Comparison of ENCODE assay signal across 8 cellular contexts in the genomic region with DNA sequence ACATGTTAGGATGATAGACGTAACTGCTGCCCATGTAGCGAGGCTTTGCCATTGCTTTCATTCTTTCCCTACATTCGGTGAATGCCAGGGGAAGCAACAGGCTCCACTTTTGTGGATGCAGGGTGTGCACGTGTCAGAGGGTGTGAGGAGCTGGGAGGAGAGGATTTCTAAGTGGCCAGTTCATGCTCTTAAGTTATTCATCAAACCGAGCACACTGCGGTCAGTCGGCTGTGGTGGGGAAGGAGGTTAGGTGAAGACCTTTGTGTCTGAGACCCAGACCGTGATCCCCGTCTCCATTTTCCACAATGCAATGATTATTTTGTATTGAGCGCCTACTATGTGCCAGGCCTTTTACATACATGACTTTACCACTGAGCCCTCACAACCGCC.
A peak's percentile ranks its signal among the peaks of the same experiment; 100 is the strongest.
DNase-seq lines count a peak whose midpoint lies in the region; ATAC-seq and TF ChIP-seq lines count a peak whose summit lies in the region.

No MANE protein-coding gene starts in this region.

- no peak for TF ChIP-seq CTCF in heart right ventricle (IDR thresholded peaks at IDR 0.05)

- peaks cover 0 to 23% (median 16%) of the 10 kb centered on the region in 9 donors for H3K4me1 ChIP-seq in heart right ventricle

- DNase-seq in ELR (ENCODE audit: low read depth) (peak; percentile 46), SW480 (ENCODE audit: low spot score) (peak; percentile 33), heart right ventricle (peak in 1 of 2 donors; percentile 7), sciatic nerve (ENCODE audit: low spot score) (no peak), CD1c-positive myeloid dendritic cell (ENCODE audit: extremely low spot score) (no peak), GM03348 (ENCODE audit: low spot score) (no peak)

- H3K4me3 ChIP-seq in heart right ventricle: peak overlapping the region in 9 of 10 donors; percentile 46 to 94 (median 82)

- no peaks in the 10 kb centered on the region for H3K36me3 ChIP-seq in heart right ventricle

- peaks cover 0 to 45% (median 0%) of the 10 kb centered on the region in 7 donors for H3K27me3 ChIP-seq in heart right ventricle

- peak overlapping the region in 9 of 10 donors; percentile 40 to 84 (median 71) for H3K27ac ChIP-seq in heart right ventricle

- no peaks in the 10 kb centered on the region for H3K9me3 ChIP-seq in heart right ventricle

- ATAC-seq in heart right ventricle (peak in 6 of 8 donors; percentile 12 to 41 (median 24)), sciatic nerve (peak; percentile 77), HG03039 (IDR thresholded peaks at IDR 0.05; ENCODE audit: unreplicated experiment) (no peak), GM21529 (IDR thresholded peaks at IDR 0.05; ENCODE audit: unreplicated experiment) (no peak)

- intact Hi-C loops in heart right ventricle (cut with DNase I) (loop anchor here in 4 of 10 donors (10.0 kb wide), 2 partner anchors 338 to 498 kb away; no protein-coding TSS in a partner anchor), sciatic nerve (cut with DNase I) (no loop called here)

- WGBS in heart right ventricle, 2 donors: 42 to 50% methylated on average over 11 of the region's 11 CpGs

Comparison
In these comparisons a context has a peak if more than half of its experiments do, and no peak if none do; other contexts are left out.
1. DNase-seq: peak in ELR (single experiment) and SW480 (single experiment); none in sciatic nerve (single experiment), CD1c-positive myeloid dendritic cell (single experiment) and GM03348 (single experiment).
2. ATAC-seq: peak in heart right ventricle (6 of 8) and sciatic nerve (single experiment); none in HG03039 (single experiment) and GM21529 (single experiment).